In genomic region chr20:19099586-19100555, GRCh38 we compare ENCODE assay signal across 19 cellular contexts.
"Had no signal": no experiment of that assay in that cellular context is flagged by ENCODE, and none has a peak within 500 bp of the region (broad histone marks: within the 10 kb centered on the region; RNA-seq: fewer than 3 reads in every experiment).

No MANE protein-coding gene starts in this region.

- H3K36me3 Mint-ChIP-seq: naive B cell had no signal

- H3K9me3 Mint-ChIP-seq: activated CD4-positive, alpha-beta T cell treated with anti-CD3 and anti-CD28 coated beads, Interleukin-2, amount 10 ng/mL, durations not matched to agents 7 days and 5 days; activated naive CD4-positive, alpha-beta T cell treated with anti-CD3 and anti-CD28 coated beads for 36 hours; activated T-cell treated with anti-CD3 and anti-CD28 coated beads, Interleukin-2, amount 50 U/mL, for 4 hours; endodermal cell; T-helper 1 cell treated with Interleukin-12 subunit alpha and Interleukin-12 subunit beta and Interleukin-4 antibody, amounts not matched to agents 30 μg/mL and 1 μg/mL, for 36 hours had no signal

- H3K9me3 ChIP-seq: body of pancreas, left lung, tibial artery had no signal

- H3K27me3 ChIP-seq: body of pancreas, left lung, tibial artery had no signal

- H3K4me3 Mint-ChIP-seq: activated CD4-positive, alpha-beta T cell treated with anti-CD3 and anti-CD28 coated beads, Interleukin-2, amount 10 ng/mL, durations not matched to agents 7 days and 5 days; activated naive CD4-positive, alpha-beta T cell treated with anti-CD3 and anti-CD28 coated beads for 36 hours; activated T-cell treated with anti-CD3 and anti-CD28 coated beads, Interleukin-2, amount 50 U/mL, for 4 hours; endodermal cell; T-helper 1 cell treated with Interleukin-12 subunit alpha and Interleukin-12 subunit beta and Interleukin-4 antibody, amounts not matched to agents 30 μg/mL and 1 μg/mL, for 36 hours had no signal

- H3K4me3 ChIP-seq: body of pancreas, left lung, tibial artery had no signal

- H3K27ac Mint-ChIP-seq: activated CD4-positive, alpha-beta T cell treated with anti-CD3 and anti-CD28 coated beads, Interleukin-2, amount 10 ng/mL, durations not matched to agents 7 days and 5 days; activated naive CD4-positive, alpha-beta T cell treated with anti-CD3 and anti-CD28 coated beads for 36 hours; endodermal cell; T-helper 1 cell treated with Interleukin-12 subunit alpha and Interleukin-12 subunit beta and Interleukin-4 antibody, amounts not matched to agents 30 μg/mL and 1 μg/mL, for 36 hours had no signal

- H3K4me1 Mint-ChIP-seq: activated CD4-positive, alpha-beta T cell treated with anti-CD3 and anti-CD28 coated beads, Interleukin-2, amount 10 ng/mL, durations not matched to agents 7 days and 5 days; naive B cell had no signal

- H3K27me3 Mint-ChIP-seq: activated CD4-positive, alpha-beta T cell treated with anti-CD3 and anti-CD28 coated beads, Interleukin-2, amount 10 ng/mL, durations not matched to agents 7 days and 5 days had no signal

- FAIRE-seq: kidney, urothelium cell line had no signal

- H3K27ac ChIP-seq: body of pancreas, epithelial cell of prostate, tibial artery had no signal

- ATAC-seq: activated CD4-positive, CD25-positive, alpha-beta regulatory T cell treated with anti-CD3 and anti-CD28 coated beads, Interleukin-2, amount 50 U/mL, for 24 hours; activated T-cell treated with anti-CD3 and anti-CD28 coated beads, Interleukin-2, amount 50 U/mL, for 4 hours; body of pancreas; left lung had no signal

- H3K36me3 ChIP-seq: left lung, tibial artery had no signal

- DNase-seq: activated CD4-positive, alpha-beta T cell treated with anti-CD3 and anti-CD28 coated beads, Interleukin-2, amount 10 ng/mL, durations not matched to agents 7 days and 5 days; activated CD8-positive, alpha-beta memory T cell treated with anti-CD3 and anti-CD28 coated beads, Interleukin-2, amount 50 U/mL, for 4 hours; activated naive CD4-positive, alpha-beta T cell treated with anti-CD3 and anti-CD28 coated beads for 36 hours; activated T-cell treated with anti-CD3 and anti-CD28 coated beads, Interleukin-2, amount 50 U/mL, for 4 hours; body of pancreas; endodermal cell; foreskin fibroblast; kidney; left lung; midbrain; naive B cell; posterior cingulate gyrus; stimulated activated CD4-positive, alpha-beta T cell treated with anti-CD3 and anti-CD28 coated beads, Interleukin-2, amount 100 ng/mL, for 24 hours; stimulated activated naive CD4-positive, alpha-beta T cell treated with Interleukin-2 at 50 U/mL for 16 hours; tibial artery had no signal

- H3K4me1 ChIP-seq: body of pancreas, left lung, tibial artery had no signal
